In the genomic region with DNA sequence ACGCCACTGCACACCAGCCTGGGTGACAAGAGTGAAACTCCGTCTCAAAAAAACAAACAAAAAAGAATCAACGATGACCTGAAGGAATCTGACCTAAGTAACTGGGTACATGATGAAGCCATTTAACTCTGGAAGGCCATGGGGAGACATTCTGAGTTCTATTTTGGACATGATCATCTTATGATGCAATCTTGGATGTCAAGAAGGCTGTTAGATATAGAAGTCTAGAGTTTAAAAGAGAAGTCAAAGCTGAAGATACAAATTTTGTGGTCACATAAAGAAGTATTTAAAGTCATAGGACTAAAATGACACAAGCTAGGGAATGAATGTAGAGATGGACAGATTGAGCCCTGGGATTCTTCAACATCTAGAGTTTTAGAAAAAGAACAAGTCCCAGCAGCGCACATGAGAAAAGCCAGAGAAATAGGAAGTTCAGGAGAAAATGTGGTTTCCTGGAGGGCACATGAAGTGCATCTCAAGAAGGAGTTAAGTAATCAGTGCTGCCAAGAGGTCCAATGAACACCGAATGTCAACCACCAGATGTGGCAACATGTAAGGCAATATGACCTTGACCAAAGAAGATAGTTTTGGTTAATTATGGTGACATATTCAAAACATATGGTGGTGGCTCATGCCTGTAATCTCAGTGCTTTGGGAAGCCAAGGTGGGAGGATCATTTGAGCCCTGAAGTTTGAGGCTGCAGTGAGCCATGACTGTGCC, we compare ENCODE assay signal across 1 cellular context.
TF ChIP-seq lines count a peak whose summit lies in the region.

No MANE protein-coding gene starts in this region.

TF ChIP-seq in H1, 55 proteins besides CTCF, POLR2A, EP300 and RAD21 (continued from another document):
- TF ChIP-seq, protein P1, sequence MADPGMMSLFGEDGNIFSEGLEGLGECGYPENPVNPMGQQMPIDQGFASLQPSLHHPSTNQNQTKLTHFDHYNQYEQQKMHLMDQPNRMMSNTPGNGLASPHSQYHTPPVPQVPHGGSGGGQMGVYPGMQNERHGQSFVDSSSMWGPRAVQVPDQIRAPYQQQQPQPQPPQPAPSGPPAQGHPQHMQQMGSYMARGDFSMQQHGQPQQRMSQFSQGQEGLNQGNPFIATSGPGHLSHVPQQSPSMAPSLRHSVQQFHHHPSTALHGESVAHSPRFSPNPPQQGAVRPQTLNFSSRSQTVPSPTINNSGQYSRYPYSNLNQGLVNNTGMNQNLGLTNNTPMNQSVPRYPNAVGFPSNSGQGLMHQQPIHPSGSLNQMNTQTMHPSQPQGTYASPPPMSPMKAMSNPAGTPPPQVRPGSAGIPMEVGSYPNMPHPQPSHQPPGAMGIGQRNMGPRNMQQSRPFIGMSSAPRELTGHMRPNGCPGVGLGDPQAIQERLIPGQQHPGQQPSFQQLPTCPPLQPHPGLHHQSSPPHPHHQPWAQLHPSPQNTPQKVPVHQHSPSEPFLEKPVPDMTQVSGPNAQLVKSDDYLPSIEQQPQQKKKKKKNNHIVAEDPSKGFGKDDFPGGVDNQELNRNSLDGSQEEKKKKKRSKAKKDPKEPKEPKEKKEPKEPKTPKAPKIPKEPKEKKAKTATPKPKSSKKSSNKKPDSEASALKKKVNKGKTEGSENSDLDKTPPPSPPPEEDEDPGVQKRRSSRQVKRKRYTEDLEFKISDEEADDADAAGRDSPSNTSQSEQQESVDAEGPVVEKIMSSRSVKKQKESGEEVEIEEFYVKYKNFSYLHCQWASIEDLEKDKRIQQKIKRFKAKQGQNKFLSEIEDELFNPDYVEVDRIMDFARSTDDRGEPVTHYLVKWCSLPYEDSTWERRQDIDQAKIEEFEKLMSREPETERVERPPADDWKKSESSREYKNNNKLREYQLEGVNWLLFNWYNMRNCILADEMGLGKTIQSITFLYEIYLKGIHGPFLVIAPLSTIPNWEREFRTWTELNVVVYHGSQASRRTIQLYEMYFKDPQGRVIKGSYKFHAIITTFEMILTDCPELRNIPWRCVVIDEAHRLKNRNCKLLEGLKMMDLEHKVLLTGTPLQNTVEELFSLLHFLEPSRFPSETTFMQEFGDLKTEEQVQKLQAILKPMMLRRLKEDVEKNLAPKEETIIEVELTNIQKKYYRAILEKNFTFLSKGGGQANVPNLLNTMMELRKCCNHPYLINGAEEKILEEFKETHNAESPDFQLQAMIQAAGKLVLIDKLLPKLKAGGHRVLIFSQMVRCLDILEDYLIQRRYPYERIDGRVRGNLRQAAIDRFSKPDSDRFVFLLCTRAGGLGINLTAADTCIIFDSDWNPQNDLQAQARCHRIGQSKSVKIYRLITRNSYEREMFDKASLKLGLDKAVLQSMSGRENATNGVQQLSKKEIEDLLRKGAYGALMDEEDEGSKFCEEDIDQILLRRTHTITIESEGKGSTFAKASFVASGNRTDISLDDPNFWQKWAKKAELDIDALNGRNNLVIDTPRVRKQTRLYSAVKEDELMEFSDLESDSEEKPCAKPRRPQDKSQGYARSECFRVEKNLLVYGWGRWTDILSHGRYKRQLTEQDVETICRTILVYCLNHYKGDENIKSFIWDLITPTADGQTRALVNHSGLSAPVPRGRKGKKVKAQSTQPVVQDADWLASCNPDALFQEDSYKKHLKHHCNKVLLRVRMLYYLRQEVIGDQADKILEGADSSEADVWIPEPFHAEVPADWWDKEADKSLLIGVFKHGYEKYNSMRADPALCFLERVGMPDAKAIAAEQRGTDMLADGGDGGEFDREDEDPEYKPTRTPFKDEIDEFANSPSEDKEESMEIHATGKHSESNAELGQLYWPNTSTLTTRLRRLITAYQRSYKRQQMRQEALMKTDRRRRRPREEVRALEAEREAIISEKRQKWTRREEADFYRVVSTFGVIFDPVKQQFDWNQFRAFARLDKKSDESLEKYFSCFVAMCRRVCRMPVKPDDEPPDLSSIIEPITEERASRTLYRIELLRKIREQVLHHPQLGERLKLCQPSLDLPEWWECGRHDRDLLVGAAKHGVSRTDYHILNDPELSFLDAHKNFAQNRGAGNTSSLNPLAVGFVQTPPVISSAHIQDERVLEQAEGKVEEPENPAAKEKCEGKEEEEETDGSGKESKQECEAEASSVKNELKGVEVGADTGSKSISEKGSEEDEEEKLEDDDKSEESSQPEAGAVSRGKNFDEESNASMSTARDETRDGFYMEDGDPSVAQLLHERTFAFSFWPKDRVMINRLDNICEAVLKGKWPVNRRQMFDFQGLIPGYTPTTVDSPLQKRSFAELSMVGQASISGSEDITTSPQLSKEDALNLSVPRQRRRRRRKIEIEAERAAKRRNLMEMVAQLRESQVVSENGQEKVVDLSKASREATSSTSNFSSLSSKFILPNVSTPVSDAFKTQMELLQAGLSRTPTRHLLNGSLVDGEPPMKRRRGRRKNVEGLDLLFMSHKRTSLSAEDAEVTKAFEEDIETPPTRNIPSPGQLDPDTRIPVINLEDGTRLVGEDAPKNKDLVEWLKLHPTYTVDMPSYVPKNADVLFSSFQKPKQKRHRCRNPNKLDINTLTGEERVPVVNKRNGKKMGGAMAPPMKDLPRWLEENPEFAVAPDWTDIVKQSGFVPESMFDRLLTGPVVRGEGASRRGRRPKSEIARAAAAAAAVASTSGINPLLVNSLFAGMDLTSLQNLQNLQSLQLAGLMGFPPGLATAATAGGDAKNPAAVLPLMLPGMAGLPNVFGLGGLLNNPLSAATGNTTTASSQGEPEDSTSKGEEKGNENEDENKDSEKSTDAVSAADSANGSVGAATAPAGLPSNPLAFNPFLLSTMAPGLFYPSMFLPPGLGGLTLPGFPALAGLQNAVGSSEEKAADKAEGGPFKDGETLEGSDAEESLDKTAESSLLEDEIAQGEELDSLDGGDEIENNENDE (IDR thresholded peaks at IDR 0.05; ENCODE audit: insufficient replicate concordance, low read length): no peak
- no peak for TF ChIP-seq SP2 (IDR thresholded peaks at IDR 0.05; ENCODE audit: low read length)
- TF ChIP-seq NRF1 (IDR thresholded peaks at IDR 0.05; ENCODE audit: low read depth, low read length): no peak
- TF ChIP-seq RXRA (IDR thresholded peaks at IDR 0.05; ENCODE audit: insufficient read depth, low read depth, low read length): no peak
- TF ChIP-seq, protein P2, sequence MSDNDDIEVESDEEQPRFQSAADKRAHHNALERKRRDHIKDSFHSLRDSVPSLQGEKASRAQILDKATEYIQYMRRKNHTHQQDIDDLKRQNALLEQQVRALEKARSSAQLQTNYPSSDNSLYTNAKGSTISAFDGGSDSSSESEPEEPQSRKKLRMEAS (IDR thresholded peaks at IDR 0.05): no peak
- no peak for TF ChIP-seq RNF2 (IDR thresholded peaks at IDR 0.05; ENCODE audit: borderline replicate concordance, low read depth, low read length, missing control alignments, poor library complexity, severe bottlenecking)
- TF ChIP-seq CBX5 (IDR thresholded peaks at IDR 0.05; ENCODE audit: low read depth, low read length): no peak
- no peak for TF ChIP-seq RBBP5 (IDR thresholded peaks at IDR 0.05; ENCODE audit: borderline replicate concordance, low read depth, low read length)
- TF ChIP-seq ASH2L (IDR thresholded peaks at IDR 0.05; ENCODE audit: low read length): no peak
